Comparison of ENCODE assay signal across 11 cellular contexts in the genomic region with DNA sequence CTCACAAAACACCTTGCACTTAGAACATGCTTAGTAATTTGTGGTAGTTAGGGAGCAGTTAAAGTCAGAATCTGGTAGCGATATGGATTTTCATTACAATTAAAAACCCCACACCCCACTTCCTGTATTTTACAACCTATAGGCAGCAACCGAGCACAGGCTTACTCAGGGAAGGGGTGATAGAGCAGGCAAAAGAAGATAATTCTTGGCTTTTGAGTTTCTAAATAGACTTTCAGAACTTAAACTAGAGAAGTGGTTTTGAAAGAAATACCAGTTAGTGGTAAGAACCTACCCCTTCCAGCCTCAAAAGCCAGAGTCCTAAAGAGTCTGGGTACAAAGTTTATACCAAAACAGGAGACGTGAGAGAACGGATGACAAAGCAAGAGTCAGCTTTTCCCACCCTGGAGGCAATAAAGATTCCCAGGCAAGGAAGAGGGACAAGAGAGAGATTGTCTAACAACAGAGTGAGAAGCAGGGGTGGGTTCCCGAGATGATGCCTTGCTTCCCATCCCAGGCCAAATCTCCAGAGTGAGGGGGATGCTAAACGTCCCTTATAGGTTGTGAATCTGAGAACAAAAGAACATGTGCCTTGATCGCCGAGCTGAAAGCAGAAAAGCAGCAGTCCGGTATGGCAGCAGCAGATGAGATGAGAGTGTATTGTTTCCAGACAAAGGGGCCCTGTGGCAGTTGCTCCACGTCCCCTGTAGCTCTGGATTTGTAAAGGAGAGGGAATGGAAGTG. TPM values are rescaled to one million over a fixed set of nuclear protein-coding genes. Genes with fewer than 3 reads are reported as not detected.
DNase-seq lines count a peak whose midpoint lies in the region; ATAC-seq, FAIRE-seq and TF ChIP-seq lines count a peak whose summit lies in the region.
"Had no signal": no experiment of that assay in that cellular context is flagged by ENCODE, and none has a peak within 500 bp of the region (broad histone marks: within the 10 kb centered on the region; RNA-seq: fewer than 3 reads in every experiment).

No MANE protein-coding gene starts in this region.

- no peaks in the 10 kb centered on the region for H3K27me3 Mint-ChIP-seq in progenitor cell of endocrine pancreas

- peaks cover 12 to 38% of the 10 kb centered on the region in 2 experiments; a peak in 4 of 5 replicates for H3K4me1 ChIP-seq in K562 (replicated peaks in 1 of 2; ENCODE audit: control insufficient read depth in 2 of 2, insufficient read depth in 2 of 2, low read length in 2 of 2)
- H3K4me1 ChIP-seq: uterus had no signal

- no peak for DNase-seq in activated CD4-positive, CD25-positive, alpha-beta regulatory T cell (lab: John Stamatoyannopoulos, UW)
- DNase-seq in NCI-H748 (lab: John Stamatoyannopoulos, UW; ENCODE audit: unreplicated experiment) = peak; percentile 67
- no peak for DNase-seq in K562 (ENCODE audit: extremely low read depth in 1 of 4, low spot score in 3 of 4)
- DNase-seq in progenitor cell of endocrine pancreas (ENCODE audit: low spot score, unreplicated experiment) = no peak
- no peak for DNase-seq in T1000 (lab: John Stamatoyannopoulos, UW)
- no peak for DNase-seq in T-helper 9 cell
- DNase-seq: stimulated activated CD4-positive, alpha-beta T cell treated with anti-CD3 and anti-CD28 coated beads, Interleukin-4, amount 100 ng/mL, for 1 hour; uterus had no signal

- H3K4me3 Mint-ChIP-seq in progenitor cell of endocrine pancreas (ENCODE audit: low read depth) = no peak overlapping the region

- no peaks in the 10 kb centered on the region for H3K9me3 ChIP-seq in K562 (replicated peaks; ENCODE audit: control insufficient read depth, insufficient read depth, low read depth, low read length)
- H3K9me3 ChIP-seq: uterus had no signal

- peak overlapping the region; percentile 25 for H3K27ac Mint-ChIP-seq in progenitor cell of endocrine pancreas

- CTCF ChIA-PET in K562 (lab: Yijun Ruan, JAX; ENCODE audit: low intra/inter-chr PET ratio) = no interaction called here

- in situ Hi-C loops in K562 (cut with MboI) = no loop called here

- peak overlapping the region; percentile 58 for H2AFZ ChIP-seq in K562 (ENCODE audit: low read depth, low read length)

- WGBS in K562 (ENCODE audit: insufficient coverage, low coverage, missing lambda C conversion rate) = 44% methylated on average over 10 of the region's 10 CpGs

- no peak overlapping the region for H3K4me2 ChIP-seq in K562 (ENCODE audit: insufficient read depth, low read length)

- ATAC-seq in activated CD4-positive, CD25-positive, alpha-beta regulatory T cell treated with anti-CD3 and anti-CD28 coated beads, Interleukin-2, amount 50 U/mL, for 24 hours = peak; percentile 36 to 40
- no peak for ATAC-seq in K562
- ATAC-seq in GM18505 (IDR thresholded peaks at IDR 0.05; ENCODE audit: unreplicated experiment) = no peak

- no peaks in the 10 kb centered on the region for H3K36me3 ChIP-seq in K562 (ENCODE audit: control insufficient read depth, insufficient read depth, low read length)
- H3K36me3 ChIP-seq: uterus had no signal

- H3K9me3 Mint-ChIP-seq in progenitor cell of endocrine pancreas (ENCODE audit: low read depth) = no peaks in the 10 kb centered on the region

- H3K4me1 Mint-ChIP-seq in progenitor cell of endocrine pancreas (ENCODE audit: low read depth) = peaks cover 32% of the 10 kb centered on the region

- intact Hi-C loops in K562 (cut with micrococcal nuclease) = loop anchor here (5.0 kb wide), 1 partner anchor 44 kb away; no protein-coding TSS in a partner anchor

- BruUV-seq in K562 (replicated peaks; lab: Mats Ljungman, UMichigan) = no TSS peak

- FAIRE-seq in K562 (lab: Jason Lieb, UNC) = no peak
- FAIRE-seq: GM18507 had no signal

- H3K4me3 ChIP-seq in K562 = no peak overlapping the region
- H3K4me3 ChIP-seq: uterus had no signal

- no peak for TF ChIP-seq POLR2A in K562 (conservative IDR thresholded peaks at IDR 0.05)
- TF ChIP-seq POLR2A in GM18505 (IDR thresholded peaks at IDR 0.05; ENCODE audit: borderline replicate concordance, extremely low read depth, insufficient read depth, insufficient read length) = no peak

- H3K36me3 Mint-ChIP-seq in progenitor cell of endocrine pancreas (ENCODE audit: insufficient read depth) = no peaks in the 10 kb centered on the region

- no peaks in the 10 kb centered on the region; a peak in 1 of 5 replicates for H3K27me3 ChIP-seq in K562 (ENCODE audit: control insufficient read depth in 2 of 2, insufficient read depth in 2 of 2, low read length in 2 of 2)
- H3K27me3 ChIP-seq: uterus had no signal

- H3K9ac ChIP-seq in K562 (ENCODE audit: insufficient read depth in 1 of 2, low read depth in 2 of 2, low read length in 2 of 2) = no peak overlapping the region

- POLR2A ChIA-PET in K562 (lab: Yijun Ruan, JAX) = interaction anchor here (1.4 kb wide), 1 partner anchor 16 kb away, joined by 5 read pairs; no protein-coding TSS in a partner anchor

- no peak for TF ChIP-seq EP300 in K562 (IDR thresholded peaks at IDR 0.05; ENCODE audit: low read length)

- H3K79me2 ChIP-seq in K562 (ENCODE audit: control insufficient read depth, insufficient read depth, low read length) = no peaks in the 10 kb centered on the region

- TF ChIP-seq CTCF in K562 (IDR thresholded peaks at IDR 0.05 in 2 of 3, conservative IDR thresholded peaks at IDR 0.05 in 1 of 3; ENCODE audit: insufficient read depth in 2 of 3, low read depth in 1 of 3, low read length in 3 of 3) (no peak), progenitor cell of endocrine pancreas (IDR thresholded peaks at IDR 0.05; ENCODE audit: unreplicated experiment) (no peak)

- H3K9me1 ChIP-seq in K562 (ENCODE audit: control insufficient read depth, insufficient read depth, low read length) = peaks cover 2% of the 10 kb centered on the region

- no peak overlapping the region for H3K27ac ChIP-seq in K562 (ENCODE audit: extremely low read depth, low read depth, low read length)
- H3K27ac ChIP-seq: uterus had no signal

- no peaks in the 10 kb centered on the region for H4K20me1 ChIP-seq in K562 (replicated peaks; ENCODE audit: control insufficient read depth, insufficient read depth, low read length)

- no peak for TF ChIP-seq RAD21 in K562 (CRISPR knock-in tag; conservative IDR thresholded peaks at IDR 0.05 in 1 of 2, IDR thresholded peaks at IDR 0.05 in 1 of 2)

TF ChIP-seq in K562, 482 proteins besides CTCF, POLR2A, EP300 and RAD21:
- peak; percentile 58; the same call in 1 of the 2 replicates for TF ChIP-seq SPI1 (IDR thresholded peaks at IDR 0.05; ENCODE audit: borderline replicate concordance, low read depth, low read length)
- TF ChIP-seq CSDE1 (IDR thresholded peaks at IDR 0.05) = no peak
- TF ChIP-seq ETS2 (tag; IDR thresholded peaks at IDR 0.05; ENCODE audit: borderline replicate concordance, poor library complexity, severe bottlenecking) = no peak
- TF ChIP-seq MAFG (tag; conservative IDR thresholded peaks at IDR 0.05) = no peak
- TF ChIP-seq, protein P1, sequence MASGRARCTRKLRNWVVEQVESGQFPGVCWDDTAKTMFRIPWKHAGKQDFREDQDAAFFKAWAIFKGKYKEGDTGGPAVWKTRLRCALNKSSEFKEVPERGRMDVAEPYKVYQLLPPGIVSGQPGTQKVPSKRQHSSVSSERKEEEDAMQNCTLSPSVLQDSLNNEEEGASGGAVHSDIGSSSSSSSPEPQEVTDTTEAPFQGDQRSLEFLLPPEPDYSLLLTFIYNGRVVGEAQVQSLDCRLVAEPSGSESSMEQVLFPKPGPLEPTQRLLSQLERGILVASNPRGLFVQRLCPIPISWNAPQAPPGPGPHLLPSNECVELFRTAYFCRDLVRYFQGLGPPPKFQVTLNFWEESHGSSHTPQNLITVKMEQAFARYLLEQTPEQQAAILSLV (tag; IDR thresholded peaks at IDR 0.05) = no peak
- TF ChIP-seq HMGN3 (IDR thresholded peaks at IDR 0.05; ENCODE audit: borderline replicate concordance, extremely low read depth, insufficient read length, low read depth, low read length) = no peak

RNA-seq across cellular contexts. Expression of gene KLHL6, which starts 36.9 kb away (rescaled TPM):
- total RNA-seq in K562 (2011; cell fraction: chromatin; rRNA removed; ENCODE audit: low replicate concordance) = 1.2 and 1.8 TPM in 2 replicates
- 0.67 and 0.92 TPM in 2 replicates for total RNA-seq in K562 (2011; cell fraction: nucleolus; rRNA removed)
- 1.3 and 1.8 TPM in 2 replicates for total RNA-seq in K562 (2011; cell fraction: nucleoplasm; rRNA removed)
- total RNA-seq in K562 (2014; rRNA removed) (1.2 and 1.4 TPM in 2 replicates), K562 (2014; rRNA removed; fragmentation: Illumina TruSeq; extraction: Trizol) (1.9 and 2.0 TPM in 2 replicates), K562 (2015; rRNA removed; fragmentation: Illumina TruSeq; extraction: Trizol) (1.2 and 1.3 TPM in 2 replicates), K562 (2021) (1.4 and 2.1 TPM in 2 replicates), progenitor cell of endocrine pancreas (0.12 TPM in 1 of 2 replicates, not detected in the other)
- polyA plus RNA-seq in K562 (2011; rRNA removed) (0.61 and 0.70 TPM in 2 replicates), K562 (2014; fragmentation: Illumina TruSeq; extraction: Trizol) (1.7 TPM in 2 replicates), K562 (2014; fragmentation: Nextera tagmentation; extraction: Ambion mirVana) (under 1 TPM; 0.18 to 0.46 TPM), K562 (2014; rRNA removed) (1.7 and 2.1 TPM in 2 replicates)
- polyA plus RNA-seq in K562 (2011; cell fraction: cytosol; rRNA removed) = 0.37 and 0.46 TPM in 2 replicates
- 1.2 and 1.5 TPM in 2 replicates for polyA plus RNA-seq in K562 (2011; cell fraction: nucleus; rRNA removed)
- 1.4 and 5.2 TPM in 2 replicates for polyA plus RNA-seq in K562 (2012)
- 0.67 and 1.1 TPM in 2 replicates for polyA minus RNA-seq in K562 (2011; rRNA and poly(A)+ RNA removed)
- 0.27 and 0.48 TPM in 2 replicates for polyA minus RNA-seq in K562 (2011; cell fraction: cytosol; rRNA and poly(A)+ RNA removed)
- polyA minus RNA-seq in K562 (2011; cell fraction: nucleus; rRNA and poly(A)+ RNA removed) = 0.81 and 1.3 TPM in 2 replicates

Comparison
In these comparisons a context has a peak if more than half of its experiments do, and no peak if none do; other contexts are left out.
1. ATAC-seq: peak in activated CD4-positive, CD25-positive, alpha-beta regulatory T cell treated with anti-CD3 and anti-CD28 coated beads, Interleukin-2, amount 50 U/mL, for 24 hours (2 of 2); none in K562 (single experiment) and GM18505 (single experiment).